Comparison of ENCODE assay signal across 8 cellular contexts in genomic region chr6:108581237-108581931, GRCh38. TPM values are rescaled to one million over a fixed set of nuclear protein-coding genes. Genes with fewer than 3 reads are reported as not detected.
A peak's percentile ranks its signal among the peaks of the same experiment; 100 is the strongest.
DNase-seq lines count a peak whose midpoint lies in the region; ATAC-seq and TF ChIP-seq lines count a peak whose summit lies in the region.

No MANE protein-coding gene starts in this region.

- no peak for ATAC-seq in GM18502 (IDR thresholded peaks at IDR 0.05; ENCODE audit: poor library complexity, unreplicated experiment)

- peak overlapping the region; percentile 67 for H3K27ac ChIP-seq in SJSA1
- H3K27ac ChIP-seq in esophagus squamous epithelium = peak overlapping the region; percentile 75 to 87 (median 78)
- peak overlapping the region; percentile 81 for H3K27ac ChIP-seq in rectal smooth muscle tissue (ENCODE audit: low read depth, low read length)

- peak in 47 of 76 experiments; percentile 11 to 75 (median 48) for DNase-seq in HUDEP-2 (lab: John Stamatoyannopoulos, UW; ENCODE audit: unreplicated experiment in 76 of 76)
- peak; percentile 54 to 80 for DNase-seq in SJSA1 (ENCODE audit: low read depth in 1 of 2, low spot score in 2 of 2)
- DNase-seq in esophagus squamous epithelium (lab: John Stamatoyannopoulos, UW) = no peak
- DNase-seq in NCI-H2107 (lab: John Stamatoyannopoulos, UW) = no peak
- no peak for DNase-seq in NCI-H1048 (lab: John Stamatoyannopoulos, UW)
- DNase-seq in stimulated activated CD4-positive, alpha-beta T cell treated with anti-CD3 and anti-CD28 coated beads, Interleukin-12 subunit alpha, Interleukin-12 subunit beta, amount 100 ng/mL, for 4 hours = no peak

- H3K4me3 ChIP-seq in SJSA1 (peak overlapping the region; percentile 0; the same call in 1 of the 2 replicates), esophagus squamous epithelium (peak overlapping the region in 2 of 4 donors; percentile 9 to 21), rectal smooth muscle tissue (ENCODE audit: low read length) (no peak overlapping the region)

- H3K9ac ChIP-seq in rectal smooth muscle tissue (ENCODE audit: low read length) = no peak overlapping the region

- 10 to 20% methylated on average over 3 of the region's 3 CpGs for WGBS in esophagus squamous epithelium, 2 donors

- peaks cover 19% of the 10 kb centered on the region; the same call in 1 of the 2 replicates for H3K36me3 ChIP-seq in SJSA1
- peaks cover 0 to 10% (median 0%) of the 10 kb centered on the region in 3 donors for H3K36me3 ChIP-seq in esophagus squamous epithelium
- H3K36me3 ChIP-seq in rectal smooth muscle tissue (ENCODE audit: control insufficient read depth, insufficient read depth, low read length) = peaks cover 6% of the 10 kb centered on the region

- intact Hi-C loops in esophagus squamous epithelium (cut with DNase I) = no loop called here

- TF ChIP-seq POLR2A in esophagus squamous epithelium (IDR thresholded peaks at IDR 0.05) = no peak

- H3K27me3 ChIP-seq in SJSA1 (replicated peaks) = no peaks in the 10 kb centered on the region
- no peaks in the 10 kb centered on the region for H3K27me3 ChIP-seq in esophagus squamous epithelium
- H3K27me3 ChIP-seq in rectal smooth muscle tissue (ENCODE audit: control insufficient read depth, insufficient read depth, low read length) = no peaks in the 10 kb centered on the region

- TF ChIP-seq CTCF in esophagus squamous epithelium (IDR thresholded peaks at IDR 0.05) = no peak

- H3K4me1 ChIP-seq in SJSA1 (replicated peaks) (peaks cover 60% of the 10 kb centered on the region), esophagus squamous epithelium (peaks cover 51 to 98% (median 62%) of the 10 kb centered on the region in 3 donors), rectal smooth muscle tissue (ENCODE audit: control insufficient read depth, insufficient read depth, low read length) (peaks cover 70% of the 10 kb centered on the region)

- no peaks in the 10 kb centered on the region for H3K9me3 ChIP-seq in SJSA1 (replicated peaks)
- H3K9me3 ChIP-seq in esophagus squamous epithelium = no peaks in the 10 kb centered on the region

RNA-seq across cellular contexts. Expression of gene FOXO3, which starts 20.7 kb away (rescaled TPM):
- 15.3 and 20.4 TPM in 2 replicates for total RNA-seq in SJSA1 (2014; rRNA removed; shearing (Covaris generic))
- total RNA-seq in esophagus squamous epithelium = 10 to 100 TPM; 30.3 to 80.7 (median 34.3) TPM

Comparison
In these comparisons a context has a peak if more than half of its experiments do, and no peak if none do; other contexts are left out.
1. DNase-seq: peak in HUDEP-2 (47 of 76) and SJSA1 (2 of 2); none in esophagus squamous epithelium (single experiment), NCI-H2107 (single experiment), NCI-H1048 (single experiment) and stimulated activated CD4-positive, alpha-beta T cell treated with anti-CD3 and anti-CD28 coated beads, Interleukin-12 subunit alpha, Interleukin-12 subunit beta, amount 100 ng/mL, for 4 hours (single experiment).
2. Peak in every context shown above with its lines, with median percentiles within 50 percentile points of each other: H3K27ac ChIP-seq.